Comparison of ENCODE assay signal across 8 cellular contexts in the genomic region with DNA sequence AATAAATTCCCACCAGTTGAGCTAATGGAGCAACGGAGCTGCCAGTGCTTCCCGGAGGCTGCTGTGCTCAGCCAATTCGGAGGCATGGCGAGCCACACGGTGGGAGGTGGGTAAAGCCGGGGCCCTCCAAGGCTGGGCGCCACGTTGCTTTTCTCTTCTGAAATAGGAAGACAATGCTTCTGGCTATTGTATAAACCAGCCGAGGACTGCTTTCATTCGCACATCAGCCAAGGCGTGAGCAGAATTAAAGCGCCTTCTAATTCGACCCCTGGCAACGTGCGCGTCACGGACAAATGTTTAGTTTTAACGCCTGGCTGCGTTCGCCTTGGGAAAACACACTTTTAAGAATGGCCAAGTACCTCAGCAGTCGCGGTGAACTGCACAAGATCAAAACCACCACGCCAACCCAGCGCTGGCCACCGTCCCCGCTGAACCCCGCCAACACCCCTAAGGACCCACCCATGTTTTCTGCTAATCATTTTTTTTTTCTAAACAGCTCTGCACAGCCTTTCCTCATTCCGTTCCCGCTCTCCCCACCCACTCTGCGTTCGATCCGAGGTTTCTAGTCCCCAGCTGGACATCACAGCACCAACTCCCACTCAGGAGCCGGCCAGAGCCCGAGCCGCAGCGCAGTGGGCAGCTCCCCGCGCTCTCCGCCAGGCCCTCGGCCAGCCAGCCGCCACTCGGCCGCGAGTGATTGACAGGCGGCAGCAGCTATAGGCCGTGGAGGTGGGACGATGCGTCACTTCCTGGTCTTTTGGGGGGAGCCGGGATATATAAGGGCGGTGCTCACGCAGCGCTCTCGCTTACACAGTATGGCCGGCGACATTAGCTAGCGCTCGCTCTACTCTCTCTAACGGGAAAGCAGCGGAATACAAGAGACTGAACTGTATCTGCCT. TPM values are rescaled to one million over a fixed set of nuclear protein-coding genes. Genes with fewer than 3 reads are reported as not detected.
DNase-seq lines count a peak whose midpoint lies in the region; ATAC-seq and TF ChIP-seq lines count a peak whose summit lies in the region.

Gene AMD1 (plus strand): TSS at position 805 of the 899 bp plus-strand sequence. CDS start 321 bp downstream, outside the sequence.

- peak; percentile 93 for ATAC-seq in gastroesophageal sphincter

- DNase-seq in GM04503 (ENCODE audit: low read depth) (peak; percentile 81), HFFc6 (peak; percentile 99), NB4 (ENCODE audit: low read depth) (peak; percentile 99), SK-N-MC (ENCODE audit: low read depth, low spot score) (peak; percentile 89), non-pigmented ciliary epithelial cell (ENCODE audit: low read depth) (peak; percentile 92), superior temporal gyrus (ENCODE audit: extremely low spot score) (peak; percentile 99)
- DNase-seq in activated naive CD4-positive, alpha-beta T cell treated with anti-CD3 and anti-CD28 coated beads, Interleukin-2, amount 10 ng/mL, durations not matched to agents 7 days and 5 days = peak; percentile 97

- H3K36me3 Mint-ChIP-seq in HFFc6 (ENCODE audit: low read depth) = peaks cover 26% of the 10 kb centered on the region
- H3K36me3 Mint-ChIP-seq in activated naive CD4-positive, alpha-beta T cell treated with anti-CD3 and anti-CD28 coated beads, Interleukin-2, amount 10 ng/mL, durations not matched to agents 7 days and 5 days = peaks cover under 1% of the 10 kb centered on the region

- H3K27me3 ChIP-seq in gastroesophageal sphincter = no peaks in the 10 kb centered on the region

- CTCF ChIA-PET in activated naive CD4-positive, alpha-beta T cell treated with anti-CD3 and anti-CD28 coated beads, Interleukin-2, amount 10 ng/mL, durations not matched to agents 7 days and 5 days (lab: Charles Lee) = interaction anchor here (0.6 to 1.7 kb wide), 5 partner anchors 9 to 192 kb away, joined by 3 to 6 read pairs (median 4); no protein-coding TSS in a partner anchor

- peak within 1 kb of the TSS; percentile 93 for H3K27ac Mint-ChIP-seq in HFFc6
- peak within 1 kb of the TSS; percentile 99 for H3K27ac Mint-ChIP-seq in activated naive CD4-positive, alpha-beta T cell treated with anti-CD3 and anti-CD28 coated beads, Interleukin-2, amount 10 ng/mL, durations not matched to agents 7 days and 5 days

- no peaks in the 10 kb centered on the region for H3K9me3 ChIP-seq in SK-N-MC (ENCODE audit: low read depth, low read length)
- no peaks in the 10 kb centered on the region for H3K9me3 ChIP-seq in gastroesophageal sphincter

- H3K4me3 ChIP-seq in NB4 (ENCODE audit: low read depth, low read length) (peak within 1 kb of the TSS; percentile 77), SK-N-MC (peak within 1 kb of the TSS; percentile 93), gastroesophageal sphincter (peak within 1 kb of the TSS; percentile 88 to 93)

- TF ChIP-seq POLR2A in NB4 (IDR thresholded peaks at IDR 0.05; ENCODE audit: extremely low read depth, insufficient read length) (peak; percentile 99), gastroesophageal sphincter (IDR thresholded peaks at IDR 0.05) (peak; percentile 99)

- H3K27me3 Mint-ChIP-seq in HFFc6 (ENCODE audit: insufficient read depth) = peaks cover 6% of the 10 kb centered on the region
- H3K27me3 Mint-ChIP-seq in activated naive CD4-positive, alpha-beta T cell treated with anti-CD3 and anti-CD28 coated beads, Interleukin-2, amount 10 ng/mL, durations not matched to agents 7 days and 5 days = no peaks in the 10 kb centered on the region

- H3K9me3 Mint-ChIP-seq in HFFc6 = peaks cover 6% of the 10 kb centered on the region
- no peaks in the 10 kb centered on the region for H3K9me3 Mint-ChIP-seq in activated naive CD4-positive, alpha-beta T cell treated with anti-CD3 and anti-CD28 coated beads, Interleukin-2, amount 10 ng/mL, durations not matched to agents 7 days and 5 days

- WGBS in gastroesophageal sphincter (ENCODE audit: low coverage in 1 of 2), 2 donors = 1 to 2% methylated on average over 14 to 37 of the region's 59 CpGs

- H3K9ac ChIP-seq in SK-N-MC (ENCODE audit: insufficient read length) = peak within 1 kb of the TSS; percentile 91

- no peak for TF ChIP-seq CTCF in HFFc6 (IDR thresholded peaks at IDR 0.05)
- no peak for TF ChIP-seq CTCF in NB4 (IDR thresholded peaks at IDR 0.05; ENCODE audit: low read depth, low read length)
- peak in 2 of 4 experiments; percentile 21 to 38 for TF ChIP-seq CTCF in gastroesophageal sphincter (IDR thresholded peaks at IDR 0.05)

- TF ChIP-seq EP300 in gastroesophageal sphincter (IDR thresholded peaks at IDR 0.05) = no peak

- peaks cover 0 to 40% (median 17%) of the 10 kb centered on the region in 3 donors for H3K4me1 ChIP-seq in gastroesophageal sphincter

- H3K27ac ChIP-seq in SK-N-MC (peak within 1 kb of the TSS; percentile 91), gastroesophageal sphincter (peak within 1 kb of the TSS; percentile 92 to 97 (median 94))

- no peaks in the 10 kb centered on the region; the same call in 1 of the 2 replicates for H3K36me3 ChIP-seq in SK-N-MC (ENCODE audit: insufficient read depth, low read length)
- H3K36me3 ChIP-seq in gastroesophageal sphincter = no peaks in the 10 kb centered on the region

- H3K4me3 Mint-ChIP-seq in HFFc6 = peak within 1 kb of the TSS; percentile 92
- peak within 1 kb of the TSS; percentile 97 for H3K4me3 Mint-ChIP-seq in activated naive CD4-positive, alpha-beta T cell treated with anti-CD3 and anti-CD28 coated beads, Interleukin-2, amount 10 ng/mL, durations not matched to agents 7 days and 5 days

- peaks cover 23% of the 10 kb centered on the region for H3K4me1 Mint-ChIP-seq in HFFc6 (ENCODE audit: low read depth)
- peaks cover 32% of the 10 kb centered on the region for H3K4me1 Mint-ChIP-seq in activated naive CD4-positive, alpha-beta T cell treated with anti-CD3 and anti-CD28 coated beads, Interleukin-2, amount 10 ng/mL, durations not matched to agents 7 days and 5 days

RNA-seq across cellular contexts. Expression of gene AMD1, which starts in this region (rescaled TPM):
- 100 to 1,000 TPM in 5 of 6 experiments, 10 to 100 TPM in 1; 86.4 to 119 (median 109) TPM for total RNA-seq in HFFc6 (2021; fragmentation: NEBNext Ultra II Directional; extraction: Animal tissue kit (Norgen Biotek cat#: 25700))
- 10 to 100 TPM; 51.4 to 96.5 (median 79.0) TPM for total RNA-seq in gastroesophageal sphincter

Comparison
In these comparisons a context has a peak if more than half of its experiments do, and no peak if none do; other contexts are left out.
1. Peak in every context shown above with its lines: DNase-seq, ATAC-seq, H3K4me3 ChIP-seq and H3K27ac ChIP-seq.